1 cellular context compared by ENCODE assay signal in the genomic region with DNA sequence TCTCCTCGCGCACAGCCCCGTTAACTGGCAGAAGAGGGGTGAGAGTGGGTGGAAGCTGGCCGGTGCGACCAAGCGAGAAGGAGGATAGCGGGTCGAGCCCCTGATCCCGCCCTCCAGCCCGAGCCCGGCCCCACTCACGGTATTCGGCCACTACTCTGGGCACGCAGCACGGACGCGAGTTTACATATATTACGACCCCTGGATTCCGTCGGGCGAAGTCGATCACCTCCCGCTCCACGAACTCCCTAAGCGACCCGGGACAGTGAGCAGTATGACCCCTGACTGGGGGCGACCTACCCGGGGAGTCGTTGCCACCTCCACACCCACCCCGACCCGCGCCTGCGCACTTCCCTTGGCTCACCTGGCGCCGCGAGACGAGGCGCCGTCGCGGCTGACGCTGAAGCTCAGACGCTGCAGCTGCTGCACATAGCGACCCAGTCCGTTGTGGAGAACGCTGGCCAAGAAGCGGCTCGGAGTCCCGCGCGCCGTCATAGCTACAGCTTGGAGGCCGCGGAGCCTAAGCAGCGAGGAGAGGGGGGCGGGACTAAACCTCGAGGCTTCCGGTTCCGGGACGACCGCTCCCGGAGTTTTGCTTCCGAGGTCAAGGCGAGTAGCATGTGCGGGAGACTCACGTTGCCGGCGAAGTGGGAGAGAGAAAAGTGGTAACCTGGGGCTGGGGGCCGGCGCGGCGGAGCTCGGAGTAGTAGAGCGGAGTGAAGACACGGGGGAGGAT.
A peak's percentile ranks its signal among the peaks of the same experiment; 100 is the strongest.
TF ChIP-seq lines count a peak whose summit lies in the region.

A gene (minus strand): TSS at position 546 of the 733 bp plus-strand sequence. CDS start 54 bp downstream, at position 492.
A gene (plus strand): TSS at position 592 of the 733 bp plus-strand sequence. CDS start 668 bp downstream, outside the sequence.

TF ChIP-seq in K562, 482 proteins besides CTCF, POLR2A, EP300 and RAD21 (continued from another document and continues in another):
- TF ChIP-seq, protein P1, sequence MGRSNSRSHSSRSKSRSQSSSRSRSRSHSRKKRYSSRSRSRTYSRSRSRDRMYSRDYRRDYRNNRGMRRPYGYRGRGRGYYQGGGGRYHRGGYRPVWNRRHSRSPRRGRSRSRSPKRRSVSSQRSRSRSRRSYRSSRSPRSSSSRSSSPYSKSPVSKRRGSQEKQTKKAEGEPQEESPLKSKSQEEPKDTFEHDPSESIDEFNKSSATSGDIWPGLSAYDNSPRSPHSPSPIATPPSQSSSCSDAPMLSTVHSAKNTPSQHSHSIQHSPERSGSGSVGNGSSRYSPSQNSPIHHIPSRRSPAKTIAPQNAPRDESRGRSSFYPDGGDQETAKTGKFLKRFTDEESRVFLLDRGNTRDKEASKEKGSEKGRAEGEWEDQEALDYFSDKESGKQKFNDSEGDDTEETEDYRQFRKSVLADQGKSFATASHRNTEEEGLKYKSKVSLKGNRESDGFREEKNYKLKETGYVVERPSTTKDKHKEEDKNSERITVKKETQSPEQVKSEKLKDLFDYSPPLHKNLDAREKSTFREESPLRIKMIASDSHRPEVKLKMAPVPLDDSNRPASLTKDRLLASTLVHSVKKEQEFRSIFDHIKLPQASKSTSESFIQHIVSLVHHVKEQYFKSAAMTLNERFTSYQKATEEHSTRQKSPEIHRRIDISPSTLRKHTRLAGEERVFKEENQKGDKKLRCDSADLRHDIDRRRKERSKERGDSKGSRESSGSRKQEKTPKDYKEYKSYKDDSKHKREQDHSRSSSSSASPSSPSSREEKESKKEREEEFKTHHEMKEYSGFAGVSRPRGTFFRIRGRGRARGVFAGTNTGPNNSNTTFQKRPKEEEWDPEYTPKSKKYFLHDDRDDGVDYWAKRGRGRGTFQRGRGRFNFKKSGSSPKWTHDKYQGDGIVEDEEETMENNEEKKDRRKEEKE (IDR thresholded peaks at IDR 0.05; ENCODE audit: borderline replicate concordance in 1 of 2, control insufficient read depth in 1 of 2, low read depth in 2 of 2, low read length in 1 of 2) = no peak
- TF ChIP-seq, protein P2, sequence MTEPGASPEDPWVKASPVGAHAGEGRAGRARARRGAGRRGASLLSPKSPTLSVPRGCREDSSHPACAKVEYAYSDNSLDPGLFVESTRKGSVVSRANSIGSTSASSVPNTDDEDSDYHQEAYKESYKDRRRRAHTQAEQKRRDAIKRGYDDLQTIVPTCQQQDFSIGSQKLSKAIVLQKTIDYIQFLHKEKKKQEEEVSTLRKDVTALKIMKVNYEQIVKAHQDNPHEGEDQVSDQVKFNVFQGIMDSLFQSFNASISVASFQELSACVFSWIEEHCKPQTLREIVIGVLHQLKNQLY (CRISPR knock-in tag; conservative IDR thresholded peaks at IDR 0.05) = no peak
- TF ChIP-seq, protein P3, sequence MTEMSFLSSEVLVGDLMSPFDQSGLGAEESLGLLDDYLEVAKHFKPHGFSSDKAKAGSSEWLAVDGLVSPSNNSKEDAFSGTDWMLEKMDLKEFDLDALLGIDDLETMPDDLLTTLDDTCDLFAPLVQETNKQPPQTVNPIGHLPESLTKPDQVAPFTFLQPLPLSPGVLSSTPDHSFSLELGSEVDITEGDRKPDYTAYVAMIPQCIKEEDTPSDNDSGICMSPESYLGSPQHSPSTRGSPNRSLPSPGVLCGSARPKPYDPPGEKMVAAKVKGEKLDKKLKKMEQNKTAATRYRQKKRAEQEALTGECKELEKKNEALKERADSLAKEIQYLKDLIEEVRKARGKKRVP (CRISPR knock-in tag; IDR thresholded peaks at IDR 0.05) = no peak
- no peak for TF ChIP-seq ZNF217 (CRISPR knock-in tag; IDR thresholded peaks at IDR 0.05)
- TF ChIP-seq HCFC1 (IDR thresholded peaks at IDR 0.05; ENCODE audit: low read depth, low read length) = peak; percentile 72
- no peak for TF ChIP-seq ETS2 (tag; IDR thresholded peaks at IDR 0.05; ENCODE audit: borderline replicate concordance, poor library complexity, severe bottlenecking)
- peak; percentile 57 for TF ChIP-seq CXXC5 (CRISPR knock-in tag; IDR thresholded peaks at IDR 0.05)
- TF ChIP-seq, protein P4, sequence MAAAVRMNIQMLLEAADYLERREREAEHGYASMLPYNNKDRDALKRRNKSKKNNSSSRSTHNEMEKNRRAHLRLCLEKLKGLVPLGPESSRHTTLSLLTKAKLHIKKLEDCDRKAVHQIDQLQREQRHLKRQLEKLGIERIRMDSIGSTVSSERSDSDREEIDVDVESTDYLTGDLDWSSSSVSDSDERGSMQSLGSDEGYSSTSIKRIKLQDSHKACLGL (CRISPR knock-in tag; IDR thresholded peaks at IDR 0.05; ENCODE audit: borderline replicate concordance, poor library complexity, severe bottlenecking) = peak; percentile 83
- no peak; the same call in 1 of the 2 replicates for TF ChIP-seq ZBED1 (IDR thresholded peaks at IDR 0.05)
- TF ChIP-seq, protein P5, sequence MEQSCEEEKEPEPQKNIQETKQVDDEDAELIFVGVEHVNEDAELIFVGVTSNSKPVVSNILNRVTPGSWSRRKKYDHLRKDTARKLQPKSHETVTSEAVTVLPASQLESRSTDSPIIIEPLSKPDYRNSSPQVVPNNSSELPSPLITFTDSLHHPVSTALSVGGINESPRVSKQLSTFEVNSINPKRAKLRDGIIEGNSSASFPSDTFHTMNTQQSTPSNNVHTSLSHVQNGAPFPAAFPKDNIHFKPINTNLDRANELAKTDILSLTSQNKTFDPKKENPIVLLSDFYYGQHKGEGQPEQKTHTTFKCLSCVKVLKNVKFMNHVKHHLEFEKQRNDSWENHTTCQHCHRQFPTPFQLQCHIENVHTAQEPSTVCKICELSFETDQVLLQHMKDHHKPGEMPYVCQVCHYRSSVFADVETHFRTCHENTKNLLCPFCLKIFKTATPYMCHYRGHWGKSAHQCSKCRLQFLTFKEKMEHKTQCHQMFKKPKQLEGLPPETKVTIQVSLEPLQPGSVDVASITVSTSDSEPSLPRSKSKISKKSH (CRISPR knock-in tag; IDR thresholded peaks at IDR 0.05) = no peak
- no peak for TF ChIP-seq FUS (optimal IDR thresholded peaks at IDR 0.05; ENCODE audit: low read depth, low read length)
- TF ChIP-seq TRIM24 (IDR thresholded peaks at IDR 0.05) = no peak
- TF ChIP-seq, protein P6, sequence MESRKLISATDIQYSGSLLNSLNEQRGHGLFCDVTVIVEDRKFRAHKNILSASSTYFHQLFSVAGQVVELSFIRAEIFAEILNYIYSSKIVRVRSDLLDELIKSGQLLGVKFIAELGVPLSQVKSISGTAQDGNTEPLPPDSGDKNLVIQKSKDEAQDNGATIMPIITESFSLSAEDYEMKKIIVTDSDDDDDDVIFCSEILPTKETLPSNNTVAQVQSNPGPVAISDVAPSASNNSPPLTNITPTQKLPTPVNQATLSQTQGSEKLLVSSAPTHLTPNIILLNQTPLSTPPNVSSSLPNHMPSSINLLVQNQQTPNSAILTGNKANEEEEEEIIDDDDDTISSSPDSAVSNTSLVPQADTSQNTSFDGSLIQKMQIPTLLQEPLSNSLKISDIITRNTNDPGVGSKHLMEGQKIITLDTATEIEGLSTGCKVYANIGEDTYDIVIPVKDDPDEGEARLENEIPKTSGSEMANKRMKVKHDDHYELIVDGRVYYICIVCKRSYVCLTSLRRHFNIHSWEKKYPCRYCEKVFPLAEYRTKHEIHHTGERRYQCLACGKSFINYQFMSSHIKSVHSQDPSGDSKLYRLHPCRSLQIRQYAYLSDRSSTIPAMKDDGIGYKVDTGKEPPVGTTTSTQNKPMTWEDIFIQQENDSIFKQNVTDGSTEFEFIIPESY (CRISPR knock-in tag; IDR thresholded peaks at IDR 0.05) = no peak
- no peak for TF ChIP-seq FOXJ3 (CRISPR knock-in tag; IDR thresholded peaks at IDR 0.05)
- TF ChIP-seq SREBF2 (CRISPR knock-in tag; IDR thresholded peaks at IDR 0.05) = no peak
- no peak for TF ChIP-seq SRSF3 (IDR thresholded peaks at IDR 0.05; ENCODE audit: insufficient read depth, low read length)
- TF ChIP-seq BRD9 (IDR thresholded peaks at IDR 0.05; ENCODE audit: low read depth, partially characterized antibody) = no peak
- TF ChIP-seq, protein P7, sequence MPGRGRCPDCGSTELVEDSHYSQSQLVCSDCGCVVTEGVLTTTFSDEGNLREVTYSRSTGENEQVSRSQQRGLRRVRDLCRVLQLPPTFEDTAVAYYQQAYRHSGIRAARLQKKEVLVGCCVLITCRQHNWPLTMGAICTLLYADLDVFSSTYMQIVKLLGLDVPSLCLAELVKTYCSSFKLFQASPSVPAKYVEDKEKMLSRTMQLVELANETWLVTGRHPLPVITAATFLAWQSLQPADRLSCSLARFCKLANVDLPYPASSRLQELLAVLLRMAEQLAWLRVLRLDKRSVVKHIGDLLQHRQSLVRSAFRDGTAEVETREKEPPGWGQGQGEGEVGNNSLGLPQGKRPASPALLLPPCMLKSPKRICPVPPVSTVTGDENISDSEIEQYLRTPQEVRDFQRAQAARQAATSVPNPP (IDR thresholded peaks at IDR 0.05; ENCODE audit: borderline replicate concordance, insufficient read depth, insufficient read length) = no peak
- TF ChIP-seq, protein P8, sequence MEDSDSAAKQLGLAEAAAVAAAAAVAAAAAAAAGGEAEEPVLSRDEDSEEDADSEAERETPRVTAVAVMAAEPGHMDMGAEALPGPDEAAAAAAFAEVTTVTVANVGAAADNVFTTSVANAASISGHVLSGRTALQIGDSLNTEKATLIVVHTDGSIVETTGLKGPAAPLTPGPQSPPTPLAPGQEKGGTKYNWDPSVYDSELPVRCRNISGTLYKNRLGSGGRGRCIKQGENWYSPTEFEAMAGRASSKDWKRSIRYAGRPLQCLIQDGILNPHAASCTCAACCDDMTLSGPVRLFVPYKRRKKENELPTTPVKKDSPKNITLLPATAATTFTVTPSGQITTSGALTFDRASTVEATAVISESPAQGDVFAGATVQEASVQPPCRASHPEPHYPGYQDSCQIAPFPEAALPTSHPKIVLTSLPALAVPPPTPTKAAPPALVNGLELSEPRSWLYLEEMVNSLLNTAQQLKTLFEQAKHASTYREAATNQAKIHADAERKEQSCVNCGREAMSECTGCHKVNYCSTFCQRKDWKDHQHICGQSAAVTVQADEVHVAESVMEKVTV (CRISPR knock-in tag; IDR thresholded peaks at IDR 0.05) = no peak
- TF ChIP-seq CCAR2 (IDR thresholded peaks at IDR 0.05; ENCODE audit: low read depth, low read length) = no peak
- no peak for TF ChIP-seq ZNF282 (CRISPR knock-in tag; IDR thresholded peaks at IDR 0.05)
- TF ChIP-seq ZSCAN32 (CRISPR knock-in tag; IDR thresholded peaks at IDR 0.05) = no peak
- peak; percentile 84 for TF ChIP-seq POLR2G (IDR thresholded peaks at IDR 0.05; ENCODE audit: low read depth, low read length)
- TF ChIP-seq ZNF12 (CRISPR knock-in tag; IDR thresholded peaks at IDR 0.05) = no peak
- TF ChIP-seq, protein P9, sequence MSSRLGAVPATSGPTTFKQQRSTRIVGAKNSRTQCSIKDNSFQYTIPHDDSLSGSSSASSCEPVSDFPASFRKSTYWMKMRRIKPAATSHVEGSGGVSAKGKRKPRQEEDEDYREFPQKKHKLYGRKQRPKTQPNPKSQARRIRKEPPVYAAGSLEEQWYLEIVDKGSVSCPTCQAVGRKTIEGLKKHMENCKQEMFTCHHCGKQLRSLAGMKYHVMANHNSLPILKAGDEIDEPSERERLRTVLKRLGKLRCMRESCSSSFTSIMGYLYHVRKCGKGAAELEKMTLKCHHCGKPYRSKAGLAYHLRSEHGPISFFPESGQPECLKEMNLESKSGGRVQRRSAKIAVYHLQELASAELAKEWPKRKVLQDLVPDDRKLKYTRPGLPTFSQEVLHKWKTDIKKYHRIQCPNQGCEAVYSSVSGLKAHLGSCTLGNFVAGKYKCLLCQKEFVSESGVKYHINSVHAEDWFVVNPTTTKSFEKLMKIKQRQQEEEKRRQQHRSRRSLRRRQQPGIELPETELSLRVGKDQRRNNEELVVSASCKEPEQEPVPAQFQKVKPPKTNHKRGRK (tag; IDR thresholded peaks at IDR 0.05) = no peak
- TF ChIP-seq MCM5 (IDR thresholded peaks at IDR 0.05; ENCODE audit: low read depth) = no peak
- no peak for TF ChIP-seq NFATC3 (IDR thresholded peaks at IDR 0.05)
- TF ChIP-seq, protein P10, sequence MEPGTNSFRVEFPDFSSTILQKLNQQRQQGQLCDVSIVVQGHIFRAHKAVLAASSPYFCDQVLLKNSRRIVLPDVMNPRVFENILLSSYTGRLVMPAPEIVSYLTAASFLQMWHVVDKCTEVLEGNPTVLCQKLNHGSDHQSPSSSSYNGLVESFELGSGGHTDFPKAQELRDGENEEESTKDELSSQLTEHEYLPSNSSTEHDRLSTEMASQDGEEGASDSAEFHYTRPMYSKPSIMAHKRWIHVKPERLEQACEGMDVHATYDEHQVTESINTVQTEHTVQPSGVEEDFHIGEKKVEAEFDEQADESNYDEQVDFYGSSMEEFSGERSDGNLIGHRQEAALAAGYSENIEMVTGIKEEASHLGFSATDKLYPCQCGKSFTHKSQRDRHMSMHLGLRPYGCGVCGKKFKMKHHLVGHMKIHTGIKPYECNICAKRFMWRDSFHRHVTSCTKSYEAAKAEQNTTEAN (CRISPR knock-in tag; IDR thresholded peaks at IDR 0.05) = no peak
- TF ChIP-seq DACH1 (IDR thresholded peaks at IDR 0.05; ENCODE audit: partially characterized antibody) = no peak
- TF ChIP-seq ZFP1 (CRISPR knock-in tag; IDR thresholded peaks at IDR 0.05) = no peak
- TF ChIP-seq, protein P11, sequence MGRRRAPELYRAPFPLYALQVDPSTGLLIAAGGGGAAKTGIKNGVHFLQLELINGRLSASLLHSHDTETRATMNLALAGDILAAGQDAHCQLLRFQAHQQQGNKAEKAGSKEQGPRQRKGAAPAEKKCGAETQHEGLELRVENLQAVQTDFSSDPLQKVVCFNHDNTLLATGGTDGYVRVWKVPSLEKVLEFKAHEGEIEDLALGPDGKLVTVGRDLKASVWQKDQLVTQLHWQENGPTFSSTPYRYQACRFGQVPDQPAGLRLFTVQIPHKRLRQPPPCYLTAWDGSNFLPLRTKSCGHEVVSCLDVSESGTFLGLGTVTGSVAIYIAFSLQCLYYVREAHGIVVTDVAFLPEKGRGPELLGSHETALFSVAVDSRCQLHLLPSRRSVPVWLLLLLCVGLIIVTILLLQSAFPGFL (CRISPR knock-in tag; IDR thresholded peaks at IDR 0.05) = no peak
- peak in 1 of 2 experiments; percentile 42; a peak in 2 of 4 replicates for TF ChIP-seq MAZ (CRISPR knock-in tag; conservative IDR thresholded peaks at IDR 0.05 in 1 of 2, IDR thresholded peaks at IDR 0.05 in 1 of 2)
- TF ChIP-seq, protein P12, sequence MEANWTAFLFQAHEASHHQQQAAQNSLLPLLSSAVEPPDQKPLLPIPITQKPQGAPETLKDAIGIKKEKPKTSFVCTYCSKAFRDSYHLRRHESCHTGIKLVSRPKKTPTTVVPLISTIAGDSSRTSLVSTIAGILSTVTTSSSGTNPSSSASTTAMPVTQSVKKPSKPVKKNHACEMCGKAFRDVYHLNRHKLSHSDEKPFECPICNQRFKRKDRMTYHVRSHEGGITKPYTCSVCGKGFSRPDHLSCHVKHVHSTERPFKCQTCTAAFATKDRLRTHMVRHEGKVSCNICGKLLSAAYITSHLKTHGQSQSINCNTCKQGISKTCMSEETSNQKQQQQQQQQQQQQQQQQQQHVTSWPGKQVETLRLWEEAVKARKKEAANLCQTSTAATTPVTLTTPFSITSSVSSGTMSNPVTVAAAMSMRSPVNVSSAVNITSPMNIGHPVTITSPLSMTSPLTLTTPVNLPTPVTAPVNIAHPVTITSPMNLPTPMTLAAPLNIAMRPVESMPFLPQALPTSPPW (CRISPR knock-in tag; IDR thresholded peaks at IDR 0.05) = peak; percentile 39; the same call in 1 of the 2 replicates
- TF ChIP-seq OTX1 (CRISPR knock-in tag; IDR thresholded peaks at IDR 0.05) = no peak
- TF ChIP-seq ZNF778 (CRISPR knock-in tag; IDR thresholded peaks at IDR 0.05) = no peak
- TF ChIP-seq FOXA1 (IDR thresholded peaks at IDR 0.05; ENCODE audit: borderline replicate concordance) = no peak
- no peak for TF ChIP-seq ZNF274 (IDR thresholded peaks at IDR 0.05; ENCODE audit: borderline replicate concordance, low read depth, low read length)
- no peak for TF ChIP-seq CBX2 (IDR thresholded peaks at IDR 0.05; ENCODE audit: insufficient read depth, low read length, poor library complexity, severe bottlenecking)
- TF ChIP-seq SMARCA4 (IDR thresholded peaks at IDR 0.05) = no peak
- TF ChIP-seq HOXB6 (CRISPR knock-in tag; IDR thresholded peaks at IDR 0.05; ENCODE audit: borderline replicate concordance) = no peak
- TF ChIP-seq BRD4 (IDR thresholded peaks at IDR 0.05) = peak; percentile 70; the same call in 1 of the 2 replicates
